Comparison of ENCODE assay signal across 31 cellular contexts in the genomic region with DNA sequence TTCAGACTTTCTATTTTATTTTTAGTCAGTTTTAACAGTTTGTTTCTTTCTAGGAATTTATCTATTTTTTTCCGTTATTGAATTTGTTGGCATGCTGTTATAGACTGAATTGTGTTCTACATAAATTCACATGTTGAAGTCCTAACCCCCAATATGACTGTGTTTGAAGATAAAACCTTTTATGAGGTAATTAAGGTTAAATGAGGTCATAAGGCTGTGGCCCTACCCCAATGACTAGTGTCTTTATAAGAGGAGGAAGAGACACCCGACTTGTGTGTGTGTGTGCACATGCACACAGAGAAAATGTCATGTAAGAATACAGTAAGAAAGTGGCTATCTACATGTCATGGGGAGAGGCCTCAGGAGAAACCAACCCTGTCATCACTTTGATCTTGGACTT.
"Had no signal": no experiment of that assay in that cellular context is flagged by ENCODE, and none has a peak within 500 bp of the region (broad histone marks: within the 10 kb centered on the region; RNA-seq: fewer than 3 reads in every experiment).

No MANE protein-coding gene starts in this region.

- H3K4me3 Mint-ChIP-seq: immature natural killer cell; mesothelial cell of epicardium; naive B cell; natural killer cell; nephron progenitor cell; neural progenitor cell; stimulated activated naive CD8-positive, alpha-beta T cell treated with anti-CD3 and anti-CD28 coated beads, Interleukin-15, Interleukin-2, amounts not matched to agents 100 ng/mL and 50 ng/mL, for 24 hours had no signal

- H3K36me3 Mint-ChIP-seq: mesothelial cell of epicardium, naive B cell, natural killer cell, neural progenitor cell had no signal

- DNase-seq: hypothalamus; immature natural killer cell; kidney; left colon; left ventricle myocardium inferior; mesendoderm; naive B cell; natural killer cell; nephron progenitor cell; occipital lobe; retina; right cardiac atrium; stimulated activated CD4-positive, alpha-beta T cell treated with anti-CD3 and anti-CD28 coated beads, Interleukin-12 subunit alpha, Interleukin-12 subunit beta, amount 100 ng/mL, for 4 hours; stimulated activated CD4-positive, alpha-beta T cell treated with anti-CD3 and anti-CD28 coated beads, Interleukin-15, amount 100 ng/mL, for 24 hours; stimulated activated CD4-positive, alpha-beta T cell treated with anti-CD3 and anti-CD28 coated beads, Interleukin-2, amount 100 ng/mL, for 24 hours; stimulated activated CD4-positive, alpha-beta T cell treated with anti-CD3 and anti-CD28 coated beads, Interleukin-4, amount 100 ng/mL, for 1 hour; stimulated activated naive CD4-positive, alpha-beta T cell; tibial artery; trophoblast cell; uterus had no signal

- FAIRE-seq: islet of Langerhans, kidney had no signal

- H3K27me3 Mint-ChIP-seq: naive B cell; progenitor cell of endocrine pancreas; stimulated activated naive CD8-positive, alpha-beta T cell treated with anti-CD3 and anti-CD28 coated beads, Interleukin-15, Interleukin-2, amounts not matched to agents 100 ng/mL and 50 ng/mL, for 24 hours had no signal

- H3K9me3 ChIP-seq: left ventricle myocardium inferior, neutrophil, suprapubic skin, thoracic aorta, tibial artery, uterus had no signal

- H3K4me1 Mint-ChIP-seq: immature natural killer cell, mesothelial cell of epicardium, naive B cell, natural killer cell, nephron progenitor cell, neural progenitor cell had no signal

- H3K4me3 ChIP-seq: left ventricle myocardium inferior, lung, neural progenitor cell, skin epidermis, suprapubic skin, thoracic aorta, tibial artery, uterus had no signal

- ATAC-seq: left colon, natural killer cell, right cardiac atrium, sciatic nerve had no signal

- H3K27me3 ChIP-seq: neural progenitor cell, neutrophil, suprapubic skin, tibial artery, uterus had no signal

- H3K27ac Mint-ChIP-seq: immature natural killer cell; mesothelial cell of epicardium; naive B cell; natural killer cell; nephron progenitor cell; neural progenitor cell; progenitor cell of endocrine pancreas; stimulated activated naive CD8-positive, alpha-beta T cell treated with anti-CD3 and anti-CD28 coated beads, Interleukin-15, Interleukin-2, amounts not matched to agents 100 ng/mL and 50 ng/mL, for 24 hours had no signal

- H3K4me1 ChIP-seq: left ventricle myocardium inferior, neural progenitor cell, suprapubic skin, tibial artery, uterus had no signal

- H3K36me3 ChIP-seq: left ventricle myocardium inferior, neural progenitor cell, neutrophil, suprapubic skin, thoracic aorta, tibial artery, uterus had no signal

- H3K27ac ChIP-seq: left ventricle myocardium inferior, neural progenitor cell, neutrophil, skin epidermis, suprapubic skin, thoracic aorta, tibial artery, uterus had no signal
